In the genomic region with DNA sequence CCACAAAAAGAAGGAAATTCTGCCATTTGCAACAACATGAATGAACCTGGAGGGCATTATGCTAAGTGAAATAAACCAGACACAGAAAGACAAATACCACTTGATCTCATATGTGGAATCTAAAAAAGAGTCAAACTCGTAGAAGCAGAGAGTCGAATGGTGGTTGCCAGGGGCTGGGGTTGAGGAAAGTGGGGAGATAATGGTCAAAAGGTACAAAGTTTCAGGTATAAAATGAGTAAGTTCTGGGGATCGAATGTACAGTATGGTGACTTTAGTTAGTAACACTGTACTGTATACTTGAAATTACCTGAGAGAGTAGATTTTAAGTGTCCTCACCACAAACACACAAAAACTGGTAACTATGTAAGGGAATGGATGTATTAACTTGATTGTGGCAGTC, we compare ENCODE assay signal across 16 cellular contexts.
DNase-seq lines count a peak whose midpoint lies in the region; ATAC-seq lines count a peak whose summit lies in the region.
"Had no signal": no experiment of that assay in that cellular context is flagged by ENCODE, and none has a peak within 500 bp of the region (broad histone marks: within the 10 kb centered on the region; RNA-seq: fewer than 3 reads in every experiment).

No MANE protein-coding gene starts in this region.

- H3K4me3 Mint-ChIP-seq in stimulated activated effector memory CD8-positive, alpha-beta T cell treated with anti-CD3 and anti-CD28 coated beads, Interleukin-12 subunit alpha, Interleukin-12 subunit beta, amount 100 ng/mL, for 72 hours: no peak overlapping the region
- H3K4me3 Mint-ChIP-seq: CD14-positive monocyte had no signal

- ATAC-seq in HG02610 (IDR thresholded peaks at IDR 0.05; ENCODE audit: unreplicated experiment) (peak; percentile 39), HG03039 (IDR thresholded peaks at IDR 0.05; ENCODE audit: unreplicated experiment) (peak; percentile 35), GM18517 (IDR thresholded peaks at IDR 0.05; ENCODE audit: unreplicated experiment) (no peak)
- ATAC-seq in stimulated activated effector memory CD8-positive, alpha-beta T cell treated with anti-CD3 and anti-CD28 coated beads, Interleukin-12 subunit alpha, Interleukin-12 subunit beta, amount 100 ng/mL, for 72 hours: peak; percentile 36
- ATAC-seq: Panc1 had no signal

- no peaks in the 10 kb centered on the region for H3K9me3 Mint-ChIP-seq in stimulated activated effector memory CD8-positive, alpha-beta T cell treated with anti-CD3 and anti-CD28 coated beads, Interleukin-12 subunit alpha, Interleukin-12 subunit beta, amount 100 ng/mL, for 72 hours

- no peak overlapping the region for H3K27ac Mint-ChIP-seq in stimulated activated effector memory CD8-positive, alpha-beta T cell treated with anti-CD3 and anti-CD28 coated beads, Interleukin-12 subunit alpha, Interleukin-12 subunit beta, amount 100 ng/mL, for 72 hours

- no peaks in the 10 kb centered on the region for H3K36me3 Mint-ChIP-seq in stimulated activated effector memory CD8-positive, alpha-beta T cell treated with anti-CD3 and anti-CD28 coated beads, Interleukin-12 subunit alpha, Interleukin-12 subunit beta, amount 100 ng/mL, for 72 hours

- DNase-seq in NCI-H526 treated with DMSO at 0.1 percent for 48 hours (lab: John Stamatoyannopoulos, UW) (peak; percentile 29), NCI-H526 (lab: John Stamatoyannopoulos, UW) (no peak), NCI-H1930 (lab: John Stamatoyannopoulos, UW) (no peak), NCI-H69 (lab: John Stamatoyannopoulos, UW) (no peak)
- DNase-seq in stimulated activated effector memory CD8-positive, alpha-beta T cell treated with anti-CD3 and anti-CD28 coated beads, Interleukin-12 subunit alpha, Interleukin-12 subunit beta, amount 100 ng/mL, for 72 hours (ENCODE audit: low spot score in 2 of 2): no peak
- DNase-seq: DMS79, IMR-90, NCI-H1417, NCI-H187, NCI-H345, NCI-H524 treated with DMSO at 0.1 percent for 48 hours had no signal

- peaks cover 8% of the 10 kb centered on the region for H3K4me1 Mint-ChIP-seq in stimulated activated effector memory CD8-positive, alpha-beta T cell treated with anti-CD3 and anti-CD28 coated beads, Interleukin-12 subunit alpha, Interleukin-12 subunit beta, amount 100 ng/mL, for 72 hours
